In genomic region chr17:16911141-16911937, GRCh38 we compare ENCODE assay signal across 14 cellular contexts.
DNase-seq lines count a peak whose midpoint lies in the region; ATAC-seq and TF ChIP-seq lines count a peak whose summit lies in the region.
"Had no signal": no experiment of that assay in that cellular context is flagged by ENCODE, and none has a peak within 500 bp of the region (broad histone marks: within the 10 kb centered on the region; RNA-seq: fewer than 3 reads in every experiment).

No MANE protein-coding gene starts in this region.

- H3K27ac Mint-ChIP-seq in natural killer cell, result no peak overlapping the region
- H3K27ac Mint-ChIP-seq: activated T-helper 1 cell treated with anti-CD3 and anti-CD28 coated beads, Interleukin-12 subunit alpha, Interleukin-12 subunit beta, Interleukin-2, Interleukin-4 antibody, amounts not matched to agents 30 ng/mL and 10 ng/mL and 1 ng/mL, durations not matched to agents 14 hours and 24 hours and 36 hours had no signal

- peaks cover 3 to 20% of the 10 kb centered on the region in 2 donors for H3K27me3 Mint-ChIP-seq in natural killer cell (ENCODE audit: low read depth in 2 of 2)

- CTCF ChIA-PET in mammary epithelial cell (lab: Charles Lee; ENCODE audit: low non-redundant PET), result no interaction called here

- H3K4me2 ChIP-seq in mammary epithelial cell (ENCODE audit: insufficient read depth, low read depth, low read length), result no peak overlapping the region

- H3K36me3 Mint-ChIP-seq in natural killer cell, result no peaks in the 10 kb centered on the region

- in situ Hi-C loops in mammary epithelial cell (cut with MboI; ENCODE audit: low sequenced_read_pairs in 2 of 2) (no loop called here), transverse colon (cut with MboI; ENCODE audit: low pct_ligation_motif_present in 1 of 4, low pct_unique_long_range_greater_than_20kb in 1 of 4, low sequenced_read_pairs in 3 of 4) (no loop called here)

- no peak overlapping the region for H3K4me3 Mint-ChIP-seq in natural killer cell
- H3K4me3 Mint-ChIP-seq: activated T-helper 1 cell treated with anti-CD3 and anti-CD28 coated beads, Interleukin-12 subunit alpha, Interleukin-12 subunit beta, Interleukin-2, Interleukin-4 antibody, amounts not matched to agents 30 ng/mL and 10 ng/mL and 1 ng/mL, durations not matched to agents 14 hours and 24 hours and 36 hours had no signal

- H3K4me3 ChIP-seq in breast epithelium (no peak overlapping the region), mammary epithelial cell (replicated peaks in 1 of 3; ENCODE audit: insufficient read depth in 1 of 3, low read depth in 2 of 3, low read length in 3 of 3) (no peak overlapping the region), dorsolateral prefrontal cortex (no peak overlapping the region), transverse colon (no peak overlapping the region), BE2C (ENCODE audit: low read depth, low read length) (no peak overlapping the region)
- H3K4me3 ChIP-seq: coronary artery, gastroesophageal sphincter had no signal

- BruUV-seq in mammary epithelial cell (replicated peaks; lab: Mats Ljungman, UMichigan), result no TSS peak

- H3K4me1 ChIP-seq in breast epithelium (no peaks in the 10 kb centered on the region), mammary epithelial cell (ENCODE audit: insufficient read depth, low read length) (no peaks in the 10 kb centered on the region), transverse colon (no peaks in the 10 kb centered on the region), BE2C (no peaks in the 10 kb centered on the region)
- H3K4me1 ChIP-seq: gastroesophageal sphincter had no signal

- H3K27ac ChIP-seq in breast epithelium, result peak overlapping the region in 1 of 2 donors; percentile 19
- H3K27ac ChIP-seq in mammary epithelial cell (ENCODE audit: insufficient read depth, low read depth, low read length), result no peak overlapping the region
- H3K27ac ChIP-seq in dorsolateral prefrontal cortex, result peak overlapping the region in 14 of 59 donors; percentile 1 to 67 (median 34)
- no peak overlapping the region for H3K27ac ChIP-seq in transverse colon
- H3K27ac ChIP-seq: coronary artery, gastroesophageal sphincter had no signal

- dilution Hi-C loops in mammary epithelial cell (cut with HindIII; ENCODE audit: low sequenced_read_pairs), result no loop called here

- ATAC-seq in HG03039 (IDR thresholded peaks at IDR 0.05; ENCODE audit: unreplicated experiment) (no peak), natural killer cell (no peak)
- ATAC-seq: gastroesophageal sphincter had no signal

- H2AFZ ChIP-seq in mammary epithelial cell (ENCODE audit: low read depth, low read length), result no peak overlapping the region

- H3K36me3 ChIP-seq in breast epithelium (no peaks in the 10 kb centered on the region), mammary epithelial cell (ENCODE audit: insufficient read depth, low read length) (no peaks in the 10 kb centered on the region), transverse colon (no peaks in the 10 kb centered on the region), BE2C (no peaks in the 10 kb centered on the region)
- H3K36me3 ChIP-seq: gastroesophageal sphincter had no signal

- no peaks in the 10 kb centered on the region for H3K9me3 Mint-ChIP-seq in natural killer cell
- H3K9me3 Mint-ChIP-seq: activated T-helper 1 cell treated with anti-CD3 and anti-CD28 coated beads, Interleukin-12 subunit alpha, Interleukin-12 subunit beta, Interleukin-2, Interleukin-4 antibody, amounts not matched to agents 30 ng/mL and 10 ng/mL and 1 ng/mL, durations not matched to agents 14 hours and 24 hours and 36 hours had no signal

- H3K9me3 ChIP-seq in breast epithelium (no peaks in the 10 kb centered on the region), mammary epithelial cell (replicated peaks; ENCODE audit: insufficient read depth, low read length) (no peaks in the 10 kb centered on the region), transverse colon (no peaks in the 10 kb centered on the region), BE2C (no peaks in the 10 kb centered on the region)
- H3K9me3 ChIP-seq: gastroesophageal sphincter had no signal

- no peak overlapping the region for H3K9ac ChIP-seq in mammary epithelial cell (ENCODE audit: insufficient read depth, low read length)

- no peak for TF ChIP-seq POLR2A in breast epithelium (IDR thresholded peaks at IDR 0.05)
- TF ChIP-seq POLR2A in transverse colon (IDR thresholded peaks at IDR 0.05), result no peak

- WGBS in mammary epithelial cell (ENCODE audit: low coverage, missing lambda C conversion rate), result 50% methylated on average over 8 of the region's 17 CpGs
- WGBS in transverse colon (ENCODE audit: low coverage in 1 of 2), 2 donors, result 86% methylated on average over 17 of the region's 17 CpGs; no CpG with 5 or more reads in 1 of the 2 donors

- H3K27me3 ChIP-seq in breast epithelium, result no peaks in the 10 kb centered on the region
- H3K27me3 ChIP-seq in mammary epithelial cell (ENCODE audit: insufficient read depth, low read length), result no peaks in the 10 kb centered on the region
- peaks cover 0 to 3% (median 0%) of the 10 kb centered on the region in 45 donors for H3K27me3 ChIP-seq in dorsolateral prefrontal cortex
- peaks cover 3% of the 10 kb centered on the region for H3K27me3 ChIP-seq in transverse colon
- no peaks in the 10 kb centered on the region for H3K27me3 ChIP-seq in BE2C

- no peaks in the 10 kb centered on the region for H4K20me1 ChIP-seq in mammary epithelial cell (ENCODE audit: insufficient read depth, low read length)

- TF ChIP-seq CTCF in breast epithelium (IDR thresholded peaks at IDR 0.05) (no peak), mammary epithelial cell (conservative IDR thresholded peaks at IDR 0.05 in 1 of 2, IDR thresholded peaks at IDR 0.05 in 1 of 2; ENCODE audit: extremely low read depth in 1 of 2, insufficient read depth in 1 of 2, low read depth in 1 of 2, low read length in 2 of 2) (no peak), dorsolateral prefrontal cortex (IDR thresholded peaks at IDR 0.05 in 54 of 56, conservative IDR thresholded peaks at IDR 0.05 in 2 of 56; ENCODE audit: low read depth in 1 of 56, partially characterized antibody in 56 of 56) (no peak), transverse colon (IDR thresholded peaks at IDR 0.05) (no peak), natural killer cell (IDR thresholded peaks at IDR 0.05) (no peak), BE2C (IDR thresholded peaks at IDR 0.05; ENCODE audit: low read depth, low read length) (no peak)

- no peaks in the 10 kb centered on the region for H3K79me2 ChIP-seq in mammary epithelial cell (ENCODE audit: insufficient read depth, low read length)

- no peak for TF ChIP-seq EP300 in transverse colon (IDR thresholded peaks at IDR 0.05; ENCODE audit: low read depth)

- DNase-seq in breast epithelium (ENCODE audit: low spot score in 2 of 2), result peak; percentile 34 to 37
- DNase-seq in mammary epithelial cell, result no peak
- DNase-seq in dorsolateral prefrontal cortex, result peak in 8 of 10 donors; percentile 15 to 45 (median 36)
- DNase-seq in medulla oblongata (ENCODE audit: extremely low spot score), result peak; percentile 81
- peak; percentile 6 for DNase-seq in transverse colon
- no peak for DNase-seq in natural killer cell
- DNase-seq in BE2C, result no peak
- DNase-seq: AML-193, mesenchymal stem cell, NCI-H446 treated with DMSO at 0.1 percent for 48 hours had no signal

- intact Hi-C loops in breast epithelium (cut with DNase I; ENCODE audit: low total_unique reads), result no loop called here
- intact Hi-C loops in mammary epithelial cell (cut with micrococcal nuclease), result no loop called here
- intact Hi-C loops in dorsolateral prefrontal cortex (cut with DNase I), result no loop called here
- intact Hi-C loops in transverse colon (cut with DNase I; ENCODE audit: low total_unique reads), result no loop called here
- intact Hi-C loops in natural killer cell (cut with micrococcal nuclease), result no loop called here

- peaks cover 0 to 7% of the 10 kb centered on the region in 2 donors for H3K4me1 Mint-ChIP-seq in natural killer cell

Comparison
In these comparisons a context has a peak if more than half of its experiments do, and no peak if none do; other contexts are left out.
1. DNase-seq: peak in breast epithelium (2 of 2), dorsolateral prefrontal cortex (8 of 10), medulla oblongata (single experiment) and transverse colon (single experiment); none in mammary epithelial cell (single experiment), natural killer cell (single experiment) and BE2C (single experiment).